Comparison of ENCODE assay signal across 8 cellular contexts in the genomic region with DNA sequence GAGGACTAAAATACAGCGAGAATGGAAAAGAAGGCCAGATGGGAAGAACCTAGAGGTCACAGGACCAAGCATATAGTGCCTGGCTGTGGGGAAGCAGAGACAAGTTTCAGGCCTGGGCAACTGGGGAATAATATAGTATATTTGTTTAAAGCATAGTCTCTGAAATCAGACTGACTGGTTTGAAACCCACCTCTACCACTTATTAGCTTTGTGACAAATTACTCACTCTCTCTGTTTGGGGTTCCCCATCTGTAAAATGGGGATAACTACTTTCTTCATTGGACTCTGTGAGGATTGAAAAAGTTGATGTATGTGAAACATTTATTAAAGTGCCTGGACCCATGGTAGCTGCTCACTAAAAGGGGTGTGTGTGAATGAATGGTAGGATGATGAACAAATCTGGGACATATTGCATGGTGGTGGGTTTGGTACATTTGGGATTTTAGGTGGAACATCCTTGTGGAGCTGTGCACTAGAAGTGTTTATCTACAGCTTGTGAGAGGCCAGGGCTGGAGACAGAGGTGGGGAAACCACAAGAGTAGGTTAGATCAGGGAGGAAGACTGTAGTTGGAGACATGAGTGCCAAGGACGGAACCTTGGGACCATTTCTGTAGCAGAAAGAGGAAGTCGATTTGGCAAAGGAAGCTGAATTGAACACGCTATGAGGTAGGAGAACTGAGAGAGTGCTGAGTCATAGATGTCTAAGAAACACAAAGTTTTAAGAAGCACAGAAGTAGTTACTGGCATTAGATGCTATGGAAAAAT. TPM values are rescaled to one million over a fixed set of nuclear protein-coding genes. Genes with fewer than 3 reads are reported as not detected.
A peak's percentile ranks its signal among the peaks of the same experiment; 100 is the strongest.
DNase-seq lines count a peak whose midpoint lies in the region; ATAC-seq and TF ChIP-seq lines count a peak whose summit lies in the region.

No MANE protein-coding gene starts in this region.

- H3K4me3 ChIP-seq in lung (no peak overlapping the region), hepatocyte (no peak overlapping the region)

- H2AFZ ChIP-seq in hepatocyte = no peak overlapping the region

- H3K27me3 ChIP-seq in lung (ENCODE audit: control insufficient read depth, insufficient read depth) = no peaks in the 10 kb centered on the region
- H3K27me3 ChIP-seq in hepatocyte = no peaks in the 10 kb centered on the region

- DNase-seq in Calu3 (no peak), lung (ENCODE audit: low spot score) (no peak), glutamatergic neuron (no peak), hepatocyte (ENCODE audit: low spot score) (no peak), SHP77 treated with DMSO at 0.1 percent for 48 hours (lab: John Stamatoyannopoulos, UW) (no peak)
- DNase-seq in activated naive CD8-positive, alpha-beta T cell treated with anti-CD3 and anti-CD28 coated beads, Interleukin-2, amount 10 ng/mL, durations not matched to agents 7 days and 5 days = no peak

- peak overlapping the region; percentile 57 to 71 for H3K27ac ChIP-seq in lung (ENCODE audit: low read depth in 1 of 2, low read length in 1 of 2)
- H3K27ac ChIP-seq in hepatocyte = no peak overlapping the region

- CTCF ChIA-PET in Calu3 (lab: Charles Lee) = no interaction called here

- H3K9me3 ChIP-seq in lung (ENCODE audit: control insufficient read depth in 2 of 2, insufficient read depth in 1 of 2, low read length in 1 of 2) (no peaks in the 10 kb centered on the region), hepatocyte (ENCODE audit: low read depth) (no peaks in the 10 kb centered on the region)

- peaks cover 15 to 26% of the 10 kb centered on the region in 2 donors for H3K4me1 ChIP-seq in lung (ENCODE audit: control insufficient read depth in 2 of 2, insufficient read depth in 2 of 2, low read length in 2 of 2)
- peaks cover 5% of the 10 kb centered on the region for H3K4me1 ChIP-seq in hepatocyte (ENCODE audit: insufficient read depth)

- POLR2A ChIA-PET in activated naive CD8-positive, alpha-beta T cell treated with anti-CD3 and anti-CD28 coated beads, Interleukin-2, amount 10 ng/mL, durations not matched to agents 7 days and 5 days (lab: Charles Lee) = no interaction called here

- peak; percentile 76 for ATAC-seq in GM21367 (IDR thresholded peaks at IDR 0.05; ENCODE audit: unreplicated experiment)
- peak; percentile 80 for ATAC-seq in HG03571 (IDR thresholded peaks at IDR 0.05; ENCODE audit: unreplicated experiment)
- no peak for ATAC-seq in activated naive CD8-positive, alpha-beta T cell treated with anti-CD3 and anti-CD28 coated beads, Interleukin-2, amount 10 ng/mL, durations not matched to agents 7 days and 5 days (ENCODE audit: low read depth)
- ATAC-seq in lung (ENCODE audit: insufficient read depth, low FRiP score) = peak; percentile 40

- H3K9me3 Mint-ChIP-seq in Calu3 (ENCODE audit: low read depth, unreplicated experiment) = no peaks in the 10 kb centered on the region
- peaks cover 8% of the 10 kb centered on the region for H3K9me3 Mint-ChIP-seq in activated naive CD8-positive, alpha-beta T cell treated with anti-CD3 and anti-CD28 coated beads, Interleukin-2, amount 10 ng/mL, durations not matched to agents 7 days and 5 days
- H3K9me3 Mint-ChIP-seq in glutamatergic neuron (ENCODE audit: unreplicated experiment) = peaks cover 4% of the 10 kb centered on the region

- intact Hi-C loops in Calu3 (cut with micrococcal nuclease; ENCODE audit: unreplicated experiment) = no loop called here

- H3K27me3 Mint-ChIP-seq in Calu3 (ENCODE audit: unreplicated experiment) (no peaks in the 10 kb centered on the region), glutamatergic neuron (ENCODE audit: unreplicated experiment) (peaks cover 3% of the 10 kb centered on the region)
- no peaks in the 10 kb centered on the region for H3K27me3 Mint-ChIP-seq in activated naive CD8-positive, alpha-beta T cell treated with anti-CD3 and anti-CD28 coated beads, Interleukin-2, amount 10 ng/mL, durations not matched to agents 7 days and 5 days

- no peaks in the 10 kb centered on the region for H3K9me2 ChIP-seq in hepatocyte (replicated peaks; ENCODE audit: insufficient read depth)

- H4K20me1 ChIP-seq in hepatocyte (ENCODE audit: insufficient read depth, poor library complexity, severe bottlenecking) = no peaks in the 10 kb centered on the region

- H3K36me3 ChIP-seq in lung (ENCODE audit: control insufficient read depth in 2 of 2, insufficient read depth in 2 of 2, low read length in 2 of 2) (peaks cover 2 to 4% of the 10 kb centered on the region in 2 donors), hepatocyte (replicated peaks; ENCODE audit: insufficient read depth, low read depth) (no peaks in the 10 kb centered on the region)

- 20 to 42% methylated on average over 4 of the region's 4 CpGs for WGBS in lung, 2 donors
- 97% methylated on average over 4 of the region's 4 CpGs for WGBS in hepatocyte (ENCODE audit: low lambda C conversion rate, missing lambda C conversion rate)

- no peak overlapping the region for H3K4me2 ChIP-seq in hepatocyte

- H3K79me2 ChIP-seq in hepatocyte = peaks cover 4% of the 10 kb centered on the region

- H3K36me3 Mint-ChIP-seq in Calu3 (ENCODE audit: insufficient read depth, unreplicated experiment) (no peaks in the 10 kb centered on the region), glutamatergic neuron (ENCODE audit: unreplicated experiment) (no peaks in the 10 kb centered on the region)
- peaks cover 32% of the 10 kb centered on the region for H3K36me3 Mint-ChIP-seq in activated naive CD8-positive, alpha-beta T cell treated with anti-CD3 and anti-CD28 coated beads, Interleukin-2, amount 10 ng/mL, durations not matched to agents 7 days and 5 days

- H3K27ac Mint-ChIP-seq in Calu3 (ENCODE audit: unreplicated experiment) (peak overlapping the region; percentile 3), glutamatergic neuron (ENCODE audit: unreplicated experiment) (no peak overlapping the region)
- H3K27ac Mint-ChIP-seq in activated naive CD8-positive, alpha-beta T cell treated with anti-CD3 and anti-CD28 coated beads, Interleukin-2, amount 10 ng/mL, durations not matched to agents 7 days and 5 days = peak overlapping the region; percentile 21

- H3K4me1 Mint-ChIP-seq in Calu3 (ENCODE audit: low read depth, unreplicated experiment) (peaks cover 29% of the 10 kb centered on the region), glutamatergic neuron (ENCODE audit: low read depth, unreplicated experiment) (no peaks in the 10 kb centered on the region)
- H3K4me1 Mint-ChIP-seq in activated naive CD8-positive, alpha-beta T cell treated with anti-CD3 and anti-CD28 coated beads, Interleukin-2, amount 10 ng/mL, durations not matched to agents 7 days and 5 days = peaks cover 17% of the 10 kb centered on the region

- BruUV-seq in Calu3 (replicated peaks; lab: Mats Ljungman, UMichigan) = no TSS peak

- H3K4me3 Mint-ChIP-seq in Calu3 (ENCODE audit: low read depth, unreplicated experiment) = no peak overlapping the region
- no peak overlapping the region for H3K4me3 Mint-ChIP-seq in activated naive CD8-positive, alpha-beta T cell treated with anti-CD3 and anti-CD28 coated beads, Interleukin-2, amount 10 ng/mL, durations not matched to agents 7 days and 5 days
- H3K4me3 Mint-ChIP-seq in glutamatergic neuron (ENCODE audit: unreplicated experiment) = no peak overlapping the region

- TF ChIP-seq CTCF in Calu3 (IDR thresholded peaks at IDR 0.05; ENCODE audit: unreplicated experiment) (no peak), lung (IDR thresholded peaks at IDR 0.05; ENCODE audit: control extremely low read depth, extremely low read depth) (no peak), glutamatergic neuron (IDR thresholded peaks at IDR 0.05; ENCODE audit: partially characterized antibody, unreplicated experiment) (no peak), hepatocyte (IDR thresholded peaks at IDR 0.05; ENCODE audit: poor library complexity) (no peak)

RNA-seq across cellular contexts. Expression of a gene that starts 52.6 kb away (rescaled TPM):
- total RNA-seq in Calu3 (2022) (19.9 and 20.7 TPM in 2 replicates), lung (10 to 100 TPM; 41.5 to 44.8 TPM), glutamatergic neuron (ENCODE audit: unreplicated experiment) (8.7 TPM), hepatocyte (16.3 and 17.3 TPM in 2 replicates)
- total RNA-seq in activated naive CD8-positive, alpha-beta T cell treated with anti-CD3 and anti-CD28 coated beads, Interleukin-2, amount 10 ng/mL, durations not matched to agents 7 days and 5 days = 10 to 100 TPM in 1 of 2 experiments, 1 to 10 TPM in 1; 9.4 to 10.6 TPM
- polyA plus RNA-seq in lung (10 to 100 TPM; 14.9 to 30.3 TPM), hepatocyte (15.6 and 16.8 TPM in 2 replicates)
